Comparison of ENCODE assay signal across 9 cellular contexts in genomic region chr15:71822890-71823289, GRCh38. TPM values are rescaled to one million over a fixed set of nuclear protein-coding genes. Genes with fewer than 3 reads are reported as not detected.
"Had no signal": no experiment of that assay in that cellular context is flagged by ENCODE, and none has a peak within 500 bp of the region (broad histone marks: within the 10 kb centered on the region; RNA-seq: fewer than 3 reads in every experiment).

No MANE protein-coding gene starts in this region.

- H3K4me3 ChIP-seq: GM23248, HAP-1 had no signal

- H3K27ac Mint-ChIP-seq: IgD-negative memory B cell had no signal

- ATAC-seq: HCT116 had no signal

- H3K4me1 ChIP-seq: HAP-1 had no signal

- FAIRE-seq: HTR-8/SVneo had no signal

- DNase-seq: GM23248, GOT3, H7, KBM-7 had no signal

- H3K27ac ChIP-seq: GM23248 had no signal

RNA-seq across cellular contexts. Expression of gene NR2E3, which starts 12.5 kb away (rescaled TPM):
- total RNA-seq: GM23248, H4 had no signal
